8 cellular contexts compared by ENCODE assay signal in the genomic region with DNA sequence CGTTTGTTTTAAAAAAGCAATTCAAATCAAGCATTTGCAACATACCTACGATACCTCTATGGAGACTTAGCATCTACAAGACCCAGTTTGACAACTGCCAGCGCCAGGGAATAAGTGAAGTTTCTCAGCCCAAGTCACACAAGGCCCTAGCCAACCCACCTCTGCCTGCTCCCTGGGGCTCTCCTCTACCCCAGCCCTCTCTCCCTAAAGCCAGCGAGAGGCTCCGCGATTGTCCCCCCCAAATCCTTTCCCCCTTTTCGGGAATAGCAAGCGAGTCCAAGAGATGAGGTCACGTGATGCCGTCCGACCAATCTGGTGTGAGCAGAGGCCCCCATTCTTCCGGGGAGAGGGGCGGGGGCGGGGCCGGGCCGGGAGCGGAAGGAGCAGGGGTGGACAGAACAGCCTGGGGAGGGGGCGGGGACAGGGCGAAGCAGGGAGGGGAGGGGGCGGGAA.
DNase-seq lines count a peak whose midpoint lies in the region; ATAC-seq and TF ChIP-seq lines count a peak whose summit lies in the region.

No MANE protein-coding gene starts in this region.

- H3K27ac Mint-ChIP-seq in activated T-cell treated with anti-CD3 and anti-CD28 coated beads, Interleukin-2, amount 50 U/mL, for 24 hours, result peak overlapping the region; percentile 93

- peak; percentile 84 for ATAC-seq in GM19351 (IDR thresholded peaks at IDR 0.05; ENCODE audit: unreplicated experiment)
- ATAC-seq in HG03520 (IDR thresholded peaks at IDR 0.05; ENCODE audit: unreplicated experiment), result peak; percentile 48

- POLR2A ChIA-PET in BJ (lab: Charles Lee), result no interaction called here

- WGBS in esophagus squamous epithelium, 2 donors, result 0 to 1% methylated on average over 3 to 6 of the region's 20 CpGs

- H3K9me3 Mint-ChIP-seq in activated T-cell treated with anti-CD3 and anti-CD28 coated beads, Interleukin-2, amount 50 U/mL, for 24 hours, result no peaks in the 10 kb centered on the region

- H3K9me3 ChIP-seq in esophagus squamous epithelium (no peaks in the 10 kb centered on the region), muscle layer of colon (ENCODE audit: low read length) (no peaks in the 10 kb centered on the region)

- TF ChIP-seq CTCF in BJ (IDR thresholded peaks at IDR 0.05; ENCODE audit: insufficient read depth, low read depth, low read length) (no peak), esophagus squamous epithelium (IDR thresholded peaks at IDR 0.05) (no peak)

- peak overlapping the region; percentile 69 to 85 (median 84) for H3K27ac ChIP-seq in esophagus squamous epithelium
- H3K27ac ChIP-seq in muscle layer of colon (ENCODE audit: low read depth, low read length), result peak overlapping the region; percentile 80

- H3K36me3 ChIP-seq in BJ (ENCODE audit: control insufficient read depth, insufficient read depth, low read length), result no peaks in the 10 kb centered on the region
- no peaks in the 10 kb centered on the region for H3K36me3 ChIP-seq in esophagus squamous epithelium
- no peaks in the 10 kb centered on the region for H3K36me3 ChIP-seq in muscle layer of colon (ENCODE audit: insufficient read depth, low read length)

- H3K4me1 ChIP-seq in esophagus squamous epithelium (peaks cover 5 to 16% (median 7%) of the 10 kb centered on the region in 3 donors), muscle layer of colon (ENCODE audit: insufficient read depth, low read length) (peaks cover 6% of the 10 kb centered on the region)

- CTCF ChIA-PET in BJ (lab: Yijun Ruan, JAX), result no interaction called here

- peaks cover 11% of the 10 kb centered on the region for H3K4me1 Mint-ChIP-seq in activated T-cell treated with anti-CD3 and anti-CD28 coated beads, Interleukin-2, amount 50 U/mL, for 24 hours (ENCODE audit: low read depth)

- peak overlapping the region; percentile 55 for H3K9ac ChIP-seq in muscle layer of colon (ENCODE audit: low read length)

- H3K4me3 Mint-ChIP-seq in activated T-cell treated with anti-CD3 and anti-CD28 coated beads, Interleukin-2, amount 50 U/mL, for 24 hours, result peak overlapping the region; percentile 91

- H3K27me3 Mint-ChIP-seq in activated T-cell treated with anti-CD3 and anti-CD28 coated beads, Interleukin-2, amount 50 U/mL, for 24 hours, result no peaks in the 10 kb centered on the region

- H3K36me3 Mint-ChIP-seq in activated T-cell treated with anti-CD3 and anti-CD28 coated beads, Interleukin-2, amount 50 U/mL, for 24 hours (ENCODE audit: low read depth), result peaks cover 3% of the 10 kb centered on the region

- H3K27me3 ChIP-seq in BJ (ENCODE audit: control insufficient read depth, insufficient read depth, low read length) (no peaks in the 10 kb centered on the region), esophagus squamous epithelium (no peaks in the 10 kb centered on the region), muscle layer of colon (ENCODE audit: control insufficient read depth in 1 of 2, insufficient read depth in 2 of 2, low read length in 2 of 2) (no peaks in the 10 kb centered on the region)

- TF ChIP-seq POLR2A in esophagus squamous epithelium (IDR thresholded peaks at IDR 0.05), result no peak

- DNase-seq in BJ (ENCODE audit: low read depth) (peak; percentile 13), NOMO-1 (lab: John Stamatoyannopoulos, UW; ENCODE audit: unreplicated experiment in 2 of 2) (peak; percentile 32 to 35), esophagus squamous epithelium (lab: John Stamatoyannopoulos, UW) (peak; percentile 51)
- peak; percentile 89 for DNase-seq in activated T-cell treated with anti-CD3 and anti-CD28 coated beads, Interleukin-2, amount 50 U/mL, for 24 hours
- DNase-seq in stimulated activated CD8-positive, alpha-beta memory T cell treated with anti-CD3 and anti-CD28 coated beads, Interleukin-4, amount 100 ng/mL, for 4 hours (ENCODE audit: low read depth in 2 of 2, low spot score in 1 of 2), result peak; percentile 67 to 78

- peak overlapping the region; percentile 79 for H3K4me3 ChIP-seq in BJ (ENCODE audit: low read depth, low read length)
- peak overlapping the region; percentile 49 to 78 (median 70) for H3K4me3 ChIP-seq in esophagus squamous epithelium
- H3K4me3 ChIP-seq in muscle layer of colon (ENCODE audit: low read depth in 1 of 2, low read length in 2 of 2), result peak overlapping the region; percentile 65 to 78

- intact Hi-C loops in esophagus squamous epithelium (cut with DNase I), result no loop called here

Comparison
In these comparisons a context has a peak if more than half of its experiments do, and no peak if none do; other contexts are left out.
1. Peak in every context shown above with its lines: DNase-seq, ATAC-seq, H3K4me3 ChIP-seq and H3K27ac ChIP-seq.
2. DNase-seq: peak in every context shown above with its lines; median percentile 89 in activated T-cell treated with anti-CD3 and anti-CD28 coated beads, Interleukin-2, amount 50 U/mL, for 24 hours; 72 in stimulated activated CD8-positive, alpha-beta memory T cell treated with anti-CD3 and anti-CD28 coated beads, Interleukin-4, amount 100 ng/mL, for 4 hours; 51 in esophagus squamous epithelium; 34 in NOMO-1; 13 in BJ.